In the genomic region with DNA sequence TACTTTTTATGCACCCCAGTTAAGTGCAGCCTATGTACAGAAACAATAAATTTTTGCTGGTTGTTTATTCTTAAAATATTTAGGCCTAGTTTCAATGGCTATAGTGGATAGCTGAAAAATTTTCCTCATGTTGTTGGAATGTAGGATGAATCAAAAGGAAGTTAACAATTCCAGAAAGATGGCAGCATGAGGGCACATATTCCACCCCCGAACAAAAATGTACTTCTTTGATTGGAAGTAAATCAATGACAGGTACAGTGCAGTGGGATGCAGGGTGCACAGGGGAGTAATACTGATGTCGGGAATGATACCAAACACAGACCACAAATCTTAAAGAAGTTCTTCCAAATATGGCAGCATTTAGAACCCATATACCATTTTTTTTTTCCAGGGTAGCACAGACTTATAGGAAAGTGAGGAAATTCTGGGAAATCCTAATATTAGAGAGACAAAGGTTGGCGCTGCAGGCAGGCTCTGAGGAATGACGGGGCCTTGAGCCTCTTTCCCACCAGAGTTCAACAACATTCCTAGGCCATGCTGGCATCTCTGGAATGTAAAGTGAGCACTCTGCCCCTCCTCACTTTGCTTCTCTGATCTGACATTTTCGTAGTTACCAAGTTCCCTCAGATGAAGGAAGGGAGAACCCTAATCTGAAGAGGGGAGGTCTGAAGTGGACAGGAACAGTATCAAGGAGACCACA, we compare ENCODE assay signal across 11 cellular contexts. TPM values are rescaled to one million over a fixed set of nuclear protein-coding genes. Genes with fewer than 3 reads are reported as not detected.
DNase-seq lines count a peak whose midpoint lies in the region; ATAC-seq and TF ChIP-seq lines count a peak whose summit lies in the region.
"Had no signal": no experiment of that assay in that cellular context is flagged by ENCODE, and none has a peak within 500 bp of the region (broad histone marks: within the 10 kb centered on the region; RNA-seq: fewer than 3 reads in every experiment).

No MANE protein-coding gene starts in this region.

- TF ChIP-seq CTCF in Loucy (conservative IDR thresholded peaks at IDR 0.05; ENCODE audit: low read length) = no peak
- no peak for TF ChIP-seq CTCF in coronary artery (IDR thresholded peaks at IDR 0.05)
- no peak for TF ChIP-seq CTCF in glutamatergic neuron (IDR thresholded peaks at IDR 0.05; ENCODE audit: partially characterized antibody, unreplicated experiment)

- no peaks in the 10 kb centered on the region for H3K27me3 ChIP-seq in Loucy (ENCODE audit: insufficient read depth, low read length, poor library complexity, severe bottlenecking)

- H3F3A ChIP-seq in Loucy (ENCODE audit: low read depth) = 0 out of 2 replicates have a peak, but pooled peaks cover 3% of the 10 kb centered on the region

- no peaks in the 10 kb centered on the region for H3K79me2 ChIP-seq in Loucy (ENCODE audit: insufficient read depth, low read length)

- no peaks in the 10 kb centered on the region for H3K9me2 ChIP-seq in Loucy (replicated peaks; ENCODE audit: low read depth, low read length)

- no peak for ATAC-seq in esophagus mucosa

- H3K4me1 ChIP-seq in Loucy (ENCODE audit: insufficient read depth, low read length, poor library complexity, severe bottlenecking) (peaks cover 12% of the 10 kb centered on the region), mesodermal cell (ENCODE audit: control insufficient read depth, insufficient read depth, low read length, poor library complexity, severe bottlenecking) (peaks cover 19% of the 10 kb centered on the region)

- H3K9me3 ChIP-seq in Loucy (ENCODE audit: insufficient read depth, low read depth, low read length) = no peaks in the 10 kb centered on the region; the same call in 1 of the 2 replicates
- H3K9me3 ChIP-seq in mesodermal cell (ENCODE audit: control insufficient read depth, low read length) = no peaks in the 10 kb centered on the region

- peak; percentile 13 for DNase-seq in COLO829 (ENCODE audit: low spot score)
- DNase-seq in ecto neural progenitor cell (ENCODE audit: low spot score) = peak; percentile 73
- no peak for DNase-seq in coronary artery (ENCODE audit: low spot score)
- DNase-seq in KG1 (lab: John Stamatoyannopoulos, UW) = no peak
- DNase-seq in glutamatergic neuron = no peak
- DNase-seq: CD4-positive, alpha-beta T cell had no signal

- 0 out of 2 replicates have a peak overlapping the region, but pooled peaks have one; percentile 36 for H2AFZ ChIP-seq in Loucy (ENCODE audit: low read length)

- H3K9me3 Mint-ChIP-seq in glutamatergic neuron (ENCODE audit: unreplicated experiment) = no peaks in the 10 kb centered on the region

- H4K20me1 ChIP-seq in Loucy (ENCODE audit: insufficient read depth, low read length, poor library complexity, severe bottlenecking) = no peaks in the 10 kb centered on the region

- peaks cover 1% of the 10 kb centered on the region for H3K27me3 Mint-ChIP-seq in glutamatergic neuron (ENCODE audit: unreplicated experiment)
- H3K27me3 Mint-ChIP-seq: activated naive CD8-positive, alpha-beta T cell; CD4-positive, alpha-beta T cell had no signal

- H3K36me3 ChIP-seq in Loucy (ENCODE audit: insufficient read depth, low read length) = no peaks in the 10 kb centered on the region
- no peaks in the 10 kb centered on the region for H3K36me3 ChIP-seq in mesodermal cell (ENCODE audit: control insufficient read depth, insufficient read depth, low read length)

- no peak overlapping the region for H3K27ac Mint-ChIP-seq in glutamatergic neuron (ENCODE audit: unreplicated experiment)
- H3K27ac Mint-ChIP-seq: activated naive CD8-positive, alpha-beta T cell; CD4-positive, alpha-beta T cell had no signal

- no peak overlapping the region for H3K4me3 Mint-ChIP-seq in glutamatergic neuron (ENCODE audit: unreplicated experiment)
- H3K4me3 Mint-ChIP-seq: activated naive CD8-positive, alpha-beta T cell; CD4-positive, alpha-beta T cell had no signal

- 0 to 6% methylated on average over 2 of the region's 5 CpGs for WGBS in mesodermal cell (ENCODE audit: insufficient coverage in 2 of 2), 2 experiments

- H3K9ac ChIP-seq in Loucy (ENCODE audit: low read depth, low read length, poor library complexity, severe bottlenecking) = no peak overlapping the region

- no peak overlapping the region for H3K4me3 ChIP-seq in Loucy (ENCODE audit: low read length, poor library complexity, severe bottlenecking)
- no peak overlapping the region for H3K4me3 ChIP-seq in mesodermal cell (ENCODE audit: extremely low read depth, insufficient read depth, low read length, poor library complexity, severe bottlenecking)
- no peak overlapping the region for H3K4me3 ChIP-seq in coronary artery

- H3K4me2 ChIP-seq in Loucy (ENCODE audit: low read depth, low read length, poor library complexity, severe bottlenecking) = no peak overlapping the region

- H3K36me3 Mint-ChIP-seq in glutamatergic neuron (ENCODE audit: unreplicated experiment) = no peaks in the 10 kb centered on the region
- H3K36me3 Mint-ChIP-seq: activated naive CD8-positive, alpha-beta T cell had no signal

- peaks cover 2% of the 10 kb centered on the region for H3K4me1 Mint-ChIP-seq in glutamatergic neuron (ENCODE audit: low read depth, unreplicated experiment)

- peak overlapping the region; percentile 94 for H3K27ac ChIP-seq in mesodermal cell (ENCODE audit: low read depth, low read length, severe bottlenecking)
- peak overlapping the region in 1 of 2 donors; percentile 30 for H3K27ac ChIP-seq in coronary artery
- H3K27ac ChIP-seq: VCaP had no signal

RNA-seq across cellular contexts. Expression of a gene that starts 36.6 kb away (rescaled TPM):
- 2.5 TPM for polyA plus RNA-seq in mesodermal cell (2013, experiment 1 of 2)
- polyA plus RNA-seq in mesodermal cell (2013, experiment 2 of 2) = 2.1 TPM
- 66.4 TPM for total RNA-seq in esophagus mucosa
- 1.8 TPM for total RNA-seq in glutamatergic neuron (ENCODE audit: unreplicated experiment)

Comparison
In these comparisons a context has a peak if more than half of its experiments do, and no peak if none do; other contexts are left out.
1. DNase-seq: peak in COLO829 (single experiment) and ecto neural progenitor cell (single experiment); none in coronary artery (single experiment), KG1 (single experiment) and glutamatergic neuron (single experiment).
2. RNA of a gene that starts 36.6 kb away (total RNA-seq): 66.4 TPM in esophagus mucosa (single experiment); 1.8 TPM in glutamatergic neuron (single experiment); every median in the first group is over 10 times any median in the second.